In genomic region chr17:75159196-75160031, GRCh38 we compare ENCODE assay signal across 11 cellular contexts. TPM values are rescaled to one million over a fixed set of nuclear protein-coding genes. Genes with fewer than 3 reads are reported as not detected.
DNase-seq lines count a peak whose midpoint lies in the region; ATAC-seq and TF ChIP-seq lines count a peak whose summit lies in the region.
"Had no signal": no experiment of that assay in that cellular context is flagged by ENCODE, and none has a peak within 500 bp of the region (broad histone marks: within the 10 kb centered on the region; RNA-seq: fewer than 3 reads in every experiment).

No MANE protein-coding gene starts in this region.

- H3K4me3 Mint-ChIP-seq in CD4-positive, CD25-positive, alpha-beta regulatory T cell = no peak overlapping the region
- H3K4me3 Mint-ChIP-seq: activated CD4-positive, alpha-beta memory T cell treated with anti-CD3 and anti-CD28 coated beads, Interleukin-2, amount 10 ng/mL, durations not matched to agents 7 days and 5 days had no signal

- no peaks in the 10 kb centered on the region for H3K36me3 Mint-ChIP-seq in CD4-positive, CD25-positive, alpha-beta regulatory T cell

- H3K4me3 ChIP-seq in CD4-positive, CD25-positive, alpha-beta regulatory T cell (ENCODE audit: low read depth, low read length) = no peak overlapping the region
- H3K4me3 ChIP-seq in Peyer's patch = no peak overlapping the region
- no peak overlapping the region for H3K4me3 ChIP-seq in effector memory CD4-positive, alpha-beta T cell (ENCODE audit: insufficient read depth, low read depth, low read length, poor library complexity, severe bottlenecking)
- H3K4me3 ChIP-seq: body of pancreas, thoracic aorta had no signal

- no peaks in the 10 kb centered on the region for H3K9me3 ChIP-seq in CD4-positive, CD25-positive, alpha-beta regulatory T cell (ENCODE audit: control insufficient read depth in 2 of 2, low read length in 2 of 2)
- H3K9me3 ChIP-seq in Peyer's patch = no peaks in the 10 kb centered on the region
- no peaks in the 10 kb centered on the region for H3K9me3 ChIP-seq in effector memory CD4-positive, alpha-beta T cell (ENCODE audit: control insufficient read depth, low read length)
- H3K9me3 ChIP-seq: body of pancreas, thoracic aorta had no signal

- ATAC-seq in CD4-positive, CD25-positive, alpha-beta regulatory T cell (ENCODE audit: low read depth in 2 of 2) = no peak
- ATAC-seq: body of pancreas had no signal

- H3K27me3 ChIP-seq in CD4-positive, CD25-positive, alpha-beta regulatory T cell (ENCODE audit: control insufficient read depth, insufficient read depth, low read length) = no peaks in the 10 kb centered on the region
- H3K27me3 ChIP-seq in Peyer's patch = no peaks in the 10 kb centered on the region
- H3K27me3 ChIP-seq in effector memory CD4-positive, alpha-beta T cell (replicated peaks; ENCODE audit: control insufficient read depth, insufficient read depth, low read length, poor library complexity, severe bottlenecking) = no peaks in the 10 kb centered on the region
- H3K27me3 ChIP-seq: body of pancreas had no signal

- DNase-seq in CD4-positive, CD25-positive, alpha-beta regulatory T cell = no peak
- peak in 2 of 3 donors; percentile 3 to 34 for DNase-seq in Peyer's patch
- DNase-seq in glomerular visceral epithelial cell (ENCODE audit: extremely low spot score) = peak; percentile 54
- DNase-seq in NCI-H2107 (lab: John Stamatoyannopoulos, UW) = no peak
- no peak for DNase-seq in NCI-H1092 (lab: John Stamatoyannopoulos, UW)
- DNase-seq in effector memory CD4-positive, alpha-beta T cell = no peak
- DNase-seq: activated CD4-positive, alpha-beta memory T cell treated with anti-CD3 and anti-CD28 coated beads, Interleukin-2, amount 10 ng/mL, durations not matched to agents 7 days and 5 days; body of pancreas; NCI-H187; stimulated activated CD4-positive, alpha-beta T cell treated with anti-CD3 and anti-CD28 coated beads, Interleukin-1b, Interleukin-23, amount 100 ng/mL, for 48 hours had no signal

- no peak for TF ChIP-seq CTCF in Peyer's patch (IDR thresholded peaks at IDR 0.05)

- H3K27ac ChIP-seq in CD4-positive, CD25-positive, alpha-beta regulatory T cell (ENCODE audit: insufficient read depth, low read length, poor library complexity, severe bottlenecking) = no peak overlapping the region
- H3K27ac ChIP-seq in Peyer's patch = no peak overlapping the region
- H3K27ac ChIP-seq in effector memory CD4-positive, alpha-beta T cell (ENCODE audit: insufficient read depth, low read length, poor library complexity, severe bottlenecking) = no peak overlapping the region
- H3K27ac ChIP-seq: body of pancreas, thoracic aorta had no signal

- no peak for TF ChIP-seq POLR2A in Peyer's patch (IDR thresholded peaks at IDR 0.05)

- peaks cover 4% of the 10 kb centered on the region for H3K27me3 Mint-ChIP-seq in CD4-positive, CD25-positive, alpha-beta regulatory T cell
- H3K27me3 Mint-ChIP-seq: activated CD4-positive, alpha-beta memory T cell treated with anti-CD3 and anti-CD28 coated beads, Interleukin-2, amount 10 ng/mL, durations not matched to agents 7 days and 5 days had no signal

- H3K27ac Mint-ChIP-seq in CD4-positive, CD25-positive, alpha-beta regulatory T cell = peak overlapping the region; percentile 29 to 52 (median 42)
- H3K27ac Mint-ChIP-seq: activated CD4-positive, alpha-beta memory T cell treated with anti-CD3 and anti-CD28 coated beads, Interleukin-2, amount 10 ng/mL, durations not matched to agents 7 days and 5 days had no signal

- peaks cover 10% of the 10 kb centered on the region for H3K4me1 ChIP-seq in CD4-positive, CD25-positive, alpha-beta regulatory T cell (ENCODE audit: control insufficient read depth, insufficient read depth, low read length, poor library complexity, severe bottlenecking)
- H3K4me1 ChIP-seq in Peyer's patch = peaks cover 0 to 4% (median 2%) of the 10 kb centered on the region in 4 donors
- no peaks in the 10 kb centered on the region for H3K4me1 ChIP-seq in effector memory CD4-positive, alpha-beta T cell (ENCODE audit: control insufficient read depth, insufficient read depth, low read length, poor library complexity, severe bottlenecking)

- peaks cover 2% of the 10 kb centered on the region for H3K36me3 ChIP-seq in CD4-positive, CD25-positive, alpha-beta regulatory T cell (ENCODE audit: control insufficient read depth, insufficient read depth, low read length)
- H3K36me3 ChIP-seq in Peyer's patch = no peaks in the 10 kb centered on the region
- H3K36me3 ChIP-seq in effector memory CD4-positive, alpha-beta T cell (ENCODE audit: control insufficient read depth, insufficient read depth, low read length) = no peaks in the 10 kb centered on the region

- peaks cover 0 to 18% (median 7%) of the 10 kb centered on the region in 4 donors for H3K4me1 Mint-ChIP-seq in CD4-positive, CD25-positive, alpha-beta regulatory T cell

- no peaks in the 10 kb centered on the region for H3K9me3 Mint-ChIP-seq in CD4-positive, CD25-positive, alpha-beta regulatory T cell
- H3K9me3 Mint-ChIP-seq: activated CD4-positive, alpha-beta memory T cell treated with anti-CD3 and anti-CD28 coated beads, Interleukin-2, amount 10 ng/mL, durations not matched to agents 7 days and 5 days had no signal

RNA-seq across cellular contexts. Expression of gene JPT1, which starts 5.1 kb away (rescaled TPM):
- 70.9 TPM for total RNA-seq in CD4-positive, CD25-positive, alpha-beta regulatory T cell
- 100 to 1,000 TPM; 143 to 231 (median 192) TPM for polyA plus RNA-seq in CD4-positive, CD25-positive, alpha-beta regulatory T cell
- total RNA-seq in Peyer's patch = 100 to 1,000 TPM; 132 to 261 (median 202) TPM

RNA-seq across cellular contexts. Expression of gene SUMO2, which starts 23.3 kb away (rescaled TPM):
- 318 TPM for total RNA-seq in CD4-positive, CD25-positive, alpha-beta regulatory T cell
- polyA plus RNA-seq in CD4-positive, CD25-positive, alpha-beta regulatory T cell = 100 to 1,000 TPM; 416 to 660 (median 495) TPM
- total RNA-seq in Peyer's patch = 10 to 100 TPM; 22.5 to 52.8 (median 37.4) TPM

RNA-seq across cellular contexts. Expression of gene NT5C, which starts 27.9 kb away (rescaled TPM):
- 31.6 TPM for total RNA-seq in CD4-positive, CD25-positive, alpha-beta regulatory T cell
- polyA plus RNA-seq in CD4-positive, CD25-positive, alpha-beta regulatory T cell = 10 to 100 TPM; 55.4 to 66.9 (median 57.2) TPM
- 100 to 1,000 TPM; 151 to 176 (median 156) TPM for total RNA-seq in Peyer's patch

RNA-seq across cellular contexts. Expression of gene NUP85, which starts 46.1 kb away (rescaled TPM):
- total RNA-seq in CD4-positive, CD25-positive, alpha-beta regulatory T cell = 79.5 TPM
- polyA plus RNA-seq in CD4-positive, CD25-positive, alpha-beta regulatory T cell = 10 to 100 TPM; 31.1 to 60.7 (median 44.3) TPM
- 10 to 100 TPM; 34.0 to 52.8 (median 36.7) TPM for total RNA-seq in Peyer's patch

RNA-seq across cellular contexts. Expression of gene ARMC7, which starts 49.6 kb away (rescaled TPM):
- total RNA-seq in CD4-positive, CD25-positive, alpha-beta regulatory T cell = 12.8 TPM
- 1 to 10 TPM; 3.1 to 4.6 (median 4.2) TPM for polyA plus RNA-seq in CD4-positive, CD25-positive, alpha-beta regulatory T cell
- total RNA-seq in Peyer's patch = 10 to 100 TPM in 3 of 4 donors, 1 to 10 TPM in 1; 4.1 to 27.0 (median 24.1) TPM

Comparison
In these comparisons a context has a peak if more than half of its experiments do, and no peak if none do; other contexts are left out.
1. DNase-seq: peak in Peyer's patch (2 of 3) and glomerular visceral epithelial cell (single experiment); none in CD4-positive, CD25-positive, alpha-beta regulatory T cell (0 of 3), NCI-H2107 (single experiment), NCI-H1092 (single experiment) and effector memory CD4-positive, alpha-beta T cell (0 of 3).